In genomic region chr6:115766745-115767462, GRCh38 we compare ENCODE assay signal across 2 cellular contexts.
A peak's percentile ranks its signal among the peaks of the same experiment; 100 is the strongest.
TF ChIP-seq lines count a peak whose summit lies in the region.

No MANE protein-coding gene starts in this region.

TF ChIP-seq in liver, 16 proteins besides CTCF, POLR2A, EP300 and RAD21 (continued from another document):
- TF ChIP-seq REST (IDR thresholded peaks at IDR 0.05) (peak; percentile 32), NR2F2 (IDR thresholded peaks at IDR 0.05) (no peak), HNF4A (conservative IDR thresholded peaks at IDR 0.05) (peak; percentile 94), MAX (IDR thresholded peaks at IDR 0.05) (peak; percentile 53), SP1 (IDR thresholded peaks at IDR 0.05) (peak; percentile 84), YY1 (IDR thresholded peaks at IDR 0.05) (peak; percentile 63), ATF3 (IDR thresholded peaks at IDR 0.05) (no peak), ZBTB33 (IDR thresholded peaks at IDR 0.05) (peak; percentile 49), HNF4G (IDR thresholded peaks at IDR 0.05) (peak; percentile 67), JUND (IDR thresholded peaks at IDR 0.05) (peak in 1 of 2 donors; percentile 37), EGR1 (IDR thresholded peaks at IDR 0.05; ENCODE audit: low read depth in 2 of 2) (no peak), TAF1 (conservative IDR thresholded peaks at IDR 0.05) (no peak)

TF ChIP-seq in HepG2, 621 proteins besides CTCF, POLR2A, EP300 and RAD21 (continued from another document):
- TF ChIP-seq ZBTB10 (CRISPR knock-in tag; IDR thresholded peaks at IDR 0.05; ENCODE audit: borderline replicate concordance) (no peak), NFE2L1 (CRISPR knock-in tag; IDR thresholded peaks at IDR 0.05; ENCODE audit: borderline replicate concordance) (no peak), PRDM4 (CRISPR knock-in tag; IDR thresholded peaks at IDR 0.05; ENCODE audit: borderline replicate concordance) (no peak), ZNF563 (CRISPR knock-in tag; IDR thresholded peaks at IDR 0.05) (no peak), ZNF276 (CRISPR knock-in tag; IDR thresholded peaks at IDR 0.05; ENCODE audit: low read depth) (no peak), NFIB (CRISPR knock-in tag; IDR thresholded peaks at IDR 0.05; ENCODE audit: borderline replicate concordance) (no peak)
